Comparison of ENCODE assay signal across 13 cellular contexts in genomic region chr20:51171141-51171540, GRCh38.
DNase-seq lines count a peak whose midpoint lies in the region; ATAC-seq and TF ChIP-seq lines count a peak whose summit lies in the region.
"Had no signal": no experiment of that assay in that cellular context is flagged by ENCODE, and none has a peak within 500 bp of the region (broad histone marks: within the 10 kb centered on the region; RNA-seq: fewer than 3 reads in every experiment).

No MANE protein-coding gene starts in this region.

- H3K79me1 ChIP-seq in mesendoderm (ENCODE audit: low read length): no peaks in the 10 kb centered on the region

- H3K4me3 Mint-ChIP-seq in stimulated activated memory B cell treated with anti-CD40 and anti-IgM and Interleukin-4, amounts not matched to agents 10 μg/mL and 1 μg/mL and 100 μg/mL, for 72 hours: no peak overlapping the region
- no peak overlapping the region for H3K4me3 Mint-ChIP-seq in activated CD8-positive, alpha-beta T cell treated with anti-CD3 and anti-CD28 coated beads, Interleukin-2, amount 10 ng/mL, durations not matched to agents 7 days and 5 days
- H3K4me3 Mint-ChIP-seq: B cell; CD8-positive, alpha-beta T cell; H9 had no signal

- H4K8ac ChIP-seq in mesendoderm (ENCODE audit: low read depth, low read length): no peak overlapping the region

- H3K27me3 ChIP-seq in RWPE2 (ENCODE audit: insufficient read depth, poor library complexity, severe bottlenecking): no peaks in the 10 kb centered on the region
- H3K27me3 ChIP-seq in mesendoderm (ENCODE audit: insufficient read depth, low read length, poor library complexity): no peaks in the 10 kb centered on the region
- H3K27me3 ChIP-seq: BLaER1 treated with 17β-estradiol and CSF1 and Interleukin-3, amounts not matched to agents 10 nM and 100 nM had no signal

- H2BK15ac ChIP-seq in mesendoderm (replicated peaks; ENCODE audit: low read depth): no peak overlapping the region

- CTCF ChIA-PET in activated CD8-positive, alpha-beta T cell treated with anti-CD3 and anti-CD28 coated beads, Interleukin-2, amount 10 ng/mL, durations not matched to agents 7 days and 5 days (lab: Charles Lee): interaction anchor here (1.0 kb wide), 1 partner anchor 184 kb away, joined by 4 read pairs; no protein-coding TSS in a partner anchor

- H3K4me1 Mint-ChIP-seq in stimulated activated memory B cell treated with anti-CD40 and anti-IgM and Interleukin-4, amounts not matched to agents 10 μg/mL and 1 μg/mL and 100 μg/mL, for 72 hours: no peaks in the 10 kb centered on the region
- H3K4me1 Mint-ChIP-seq in activated CD8-positive, alpha-beta T cell treated with anti-CD3 and anti-CD28 coated beads, Interleukin-2, amount 10 ng/mL, durations not matched to agents 7 days and 5 days (ENCODE audit: low read depth): no peaks in the 10 kb centered on the region
- H3K4me1 Mint-ChIP-seq: B cell had no signal

- no peak overlapping the region for H3K18ac ChIP-seq in mesendoderm (ENCODE audit: low read length)

- H3K27ac ChIP-seq in RWPE2 (ENCODE audit: poor library complexity, severe bottlenecking) (peak overlapping the region; percentile 29), epithelial cell of prostate (peak overlapping the region; percentile 68), mesendoderm (ENCODE audit: low read depth, low read length) (no peak overlapping the region)
- H3K27ac ChIP-seq: BLaER1 treated with 17β-estradiol and CSF1 and Interleukin-3, amounts not matched to agents 10 nM and 100 nM had no signal

- peak overlapping the region; percentile 27 for H2BK5ac ChIP-seq in mesendoderm (ENCODE audit: low read length)

- H3K9me3 ChIP-seq in RWPE2 (ENCODE audit: severe bottlenecking): no peaks in the 10 kb centered on the region

- no peak overlapping the region for H3K56ac ChIP-seq in mesendoderm (ENCODE audit: low read length)

- H3K4me2 ChIP-seq in mesendoderm (ENCODE audit: low read length): no peak overlapping the region

- H3K4me1 ChIP-seq in RWPE2 (ENCODE audit: insufficient read depth, poor library complexity, severe bottlenecking) (peaks cover 10% of the 10 kb centered on the region), mesendoderm (ENCODE audit: control insufficient read depth, low read depth, low read length) (peaks cover 3% of the 10 kb centered on the region)

- H3K36me3 Mint-ChIP-seq in stimulated activated memory B cell treated with anti-CD40 and anti-IgM and Interleukin-4, amounts not matched to agents 10 μg/mL and 1 μg/mL and 100 μg/mL, for 72 hours: no peaks in the 10 kb centered on the region
- H3K36me3 Mint-ChIP-seq in activated CD8-positive, alpha-beta T cell treated with anti-CD3 and anti-CD28 coated beads, Interleukin-2, amount 10 ng/mL, durations not matched to agents 7 days and 5 days (ENCODE audit: low read depth): no peaks in the 10 kb centered on the region
- H3K36me3 Mint-ChIP-seq: CD8-positive, alpha-beta T cell had no signal

- H3K27me3 Mint-ChIP-seq in stimulated activated memory B cell treated with anti-CD40 and anti-IgM and Interleukin-4, amounts not matched to agents 10 μg/mL and 1 μg/mL and 100 μg/mL, for 72 hours: peaks cover 41% of the 10 kb centered on the region
- H3K27me3 Mint-ChIP-seq in activated CD8-positive, alpha-beta T cell treated with anti-CD3 and anti-CD28 coated beads, Interleukin-2, amount 10 ng/mL, durations not matched to agents 7 days and 5 days (ENCODE audit: low read depth): peaks cover 15% of the 10 kb centered on the region

- WGBS in mesendoderm (ENCODE audit: extremely low coverage, insufficient coverage, low lambda C conversion rate): no CpG with 5 or more reads among the region's 2 CpGs

- H3K4me3 ChIP-seq in RWPE2 (ENCODE audit: severe bottlenecking): no peak overlapping the region
- no peak overlapping the region for H3K4me3 ChIP-seq in mesendoderm (ENCODE audit: low read length)
- H3K4me3 ChIP-seq: BLaER1 treated with 17β-estradiol and CSF1 and Interleukin-3, amounts not matched to agents 10 nM and 100 nM had no signal

- no peak for TF ChIP-seq CTCF in RWPE2 (IDR thresholded peaks at IDR 0.05; ENCODE audit: poor library complexity, severe bottlenecking)

- DNase-seq in RWPE2 (ENCODE audit: low spot score) (no peak), epithelial cell of prostate (ENCODE audit: low read depth, low spot score) (peak; percentile 18), mesendoderm (no peak)
- DNase-seq in stimulated activated CD4-positive, alpha-beta T cell treated with anti-CD3 and anti-CD28 coated beads, Interleukin-15, amount 100 ng/mL, for 24 hours: no peak
- DNase-seq in activated CD8-positive, alpha-beta T cell treated with anti-CD3 and anti-CD28 coated beads, Interleukin-2, amount 10 ng/mL, durations not matched to agents 7 days and 5 days: no peak
- DNase-seq: Calu3; CD8-positive, alpha-beta T cell; DMS79 treated with DMSO at 0.1 percent for 48 hours; GF-D8 had no signal

- POLR2A ChIA-PET in activated CD8-positive, alpha-beta T cell treated with anti-CD3 and anti-CD28 coated beads, Interleukin-2, amount 10 ng/mL, durations not matched to agents 7 days and 5 days (lab: Charles Lee): no interaction called here

- peak overlapping the region; percentile 10 for H2AK5ac ChIP-seq in mesendoderm (ENCODE audit: low read length)

- H4K5ac ChIP-seq in mesendoderm (ENCODE audit: low read length): no peak overlapping the region

- no peaks in the 10 kb centered on the region for H3K79me2 ChIP-seq in mesendoderm (ENCODE audit: control insufficient read depth, insufficient read depth, low read length)

- no peak overlapping the region for H3K9ac ChIP-seq in mesendoderm (ENCODE audit: low read length)
- H3K9ac ChIP-seq: BLaER1 treated with 17β-estradiol and CSF1 and Interleukin-3, amounts not matched to agents 10 nM and 100 nM had no signal

- peak; percentile 91 for ATAC-seq in RWPE2 (ENCODE audit: low read depth)
- no peak for ATAC-seq in stimulated activated memory B cell treated with anti-CD40 and anti-IgM and Interleukin-4, amounts not matched to agents 10 μg/mL and 1 μg/mL and 100 μg/mL, for 72 hours
- ATAC-seq in activated CD8-positive, alpha-beta T cell treated with anti-CD3 and anti-CD28 coated beads, Interleukin-2, amount 10 ng/mL, durations not matched to agents 7 days and 5 days: no peak
- ATAC-seq: CD8-positive, alpha-beta T cell had no signal

- no peak overlapping the region for H3K4ac ChIP-seq in mesendoderm (ENCODE audit: low read depth, low read length)

- no peak overlapping the region for H2BK120ac ChIP-seq in mesendoderm (ENCODE audit: low read depth, low read length)

- H3K27ac Mint-ChIP-seq in stimulated activated memory B cell treated with anti-CD40 and anti-IgM and Interleukin-4, amounts not matched to agents 10 μg/mL and 1 μg/mL and 100 μg/mL, for 72 hours: no peak overlapping the region
- H3K27ac Mint-ChIP-seq in activated CD8-positive, alpha-beta T cell treated with anti-CD3 and anti-CD28 coated beads, Interleukin-2, amount 10 ng/mL, durations not matched to agents 7 days and 5 days: no peak overlapping the region
- H3K27ac Mint-ChIP-seq: B cell; CD8-positive, alpha-beta T cell; H9 had no signal

- H3K9me3 Mint-ChIP-seq in stimulated activated memory B cell treated with anti-CD40 and anti-IgM and Interleukin-4, amounts not matched to agents 10 μg/mL and 1 μg/mL and 100 μg/mL, for 72 hours: peaks cover 8% of the 10 kb centered on the region
- no peaks in the 10 kb centered on the region for H3K9me3 Mint-ChIP-seq in activated CD8-positive, alpha-beta T cell treated with anti-CD3 and anti-CD28 coated beads, Interleukin-2, amount 10 ng/mL, durations not matched to agents 7 days and 5 days (ENCODE audit: insufficient read depth)

- H3K36me3 ChIP-seq in RWPE2 (ENCODE audit: low read depth) (no peaks in the 10 kb centered on the region), mesendoderm (ENCODE audit: control insufficient read depth, insufficient read depth, low read length) (no peaks in the 10 kb centered on the region)
- H3K36me3 ChIP-seq: BLaER1 treated with 17β-estradiol and CSF1 and Interleukin-3, amounts not matched to agents 10 nM and 100 nM had no signal

- H3K23ac ChIP-seq in mesendoderm (ENCODE audit: low read length): no peak overlapping the region
